23 cellular contexts compared by ENCODE assay signal in genomic region chr9:114757395-114757794, GRCh38. TPM values are rescaled to one million over a fixed set of nuclear protein-coding genes. Genes with fewer than 3 reads are reported as not detected.
"Had no signal": no experiment of that assay in that cellular context is flagged by ENCODE, and none has a peak within 500 bp of the region (broad histone marks: within the 10 kb centered on the region; RNA-seq: fewer than 3 reads in every experiment).

No MANE protein-coding gene starts in this region.

- H3K27ac Mint-ChIP-seq: activated CD8-positive, alpha-beta T cell treated with anti-CD3 and anti-CD28 coated beads for 36 hours; activated naive CD8-positive, alpha-beta T cell treated with anti-CD3 and anti-CD28 coated beads for 36 hours; activated T-cell treated with anti-CD3 and anti-CD28 coated beads, Interleukin-2, amount 50 U/mL, for 72 hours; activated T-helper 2 cell treated with anti-CD3 and anti-CD28 coated beads, Interferon-gamma antibody, Interleukin-2, Interleukin-4, amounts not matched to agents 10 μg/mL and 5 μg/mL and 100 μg/mL, durations not matched to agents 14 hours and 24 hours and 36 hours; T-helper 1 cell treated with Interleukin-12 subunit alpha and Interleukin-12 subunit beta and Interleukin-4 antibody, amounts not matched to agents 30 μg/mL and 1 μg/mL, for 36 hours had no signal

- FAIRE-seq: RCC 7860 had no signal

- H3K36me3 Mint-ChIP-seq: activated naive CD8-positive, alpha-beta T cell treated with anti-CD3 and anti-CD28 coated beads for 36 hours had no signal

- H3K4me3 Mint-ChIP-seq: activated CD8-positive, alpha-beta T cell treated with anti-CD3 and anti-CD28 coated beads for 36 hours; activated naive CD4-positive, alpha-beta T cell treated with anti-CD3 and anti-CD28 coated beads, Interleukin-2, amount 10 ng/mL, durations not matched to agents 7 days and 5 days; activated naive CD8-positive, alpha-beta T cell treated with anti-CD3 and anti-CD28 coated beads for 36 hours; activated T-cell treated with anti-CD3 and anti-CD28 coated beads, Interleukin-2, amount 50 U/mL, for 72 hours; T-helper 1 cell treated with Interleukin-12 subunit alpha and Interleukin-12 subunit beta and Interleukin-4 antibody, amounts not matched to agents 30 μg/mL and 1 μg/mL, for 36 hours had no signal

- H3K4me3 ChIP-seq: breast epithelium had no signal

- H3K9me3 Mint-ChIP-seq: activated CD8-positive, alpha-beta T cell treated with anti-CD3 and anti-CD28 coated beads for 36 hours; activated T-helper 2 cell treated with anti-CD3 and anti-CD28 coated beads, Interferon-gamma antibody, Interleukin-2, Interleukin-4, amounts not matched to agents 10 μg/mL and 5 μg/mL and 100 μg/mL, durations not matched to agents 14 hours and 24 hours and 36 hours had no signal

- H3K27me3 Mint-ChIP-seq: activated CD8-positive, alpha-beta T cell treated with anti-CD3 and anti-CD28 coated beads for 36 hours; activated naive CD8-positive, alpha-beta T cell treated with anti-CD3 and anti-CD28 coated beads for 36 hours had no signal

- DNase-seq: activated CD4-positive, alpha-beta T cell treated with anti-CD3 and anti-CD28 coated beads for 4 hours; activated CD8-positive, alpha-beta memory T cell treated with anti-CD3 and anti-CD28 coated beads, Interleukin-2, amount 50 U/mL, for 4 hours; activated CD8-positive, alpha-beta T cell treated with anti-CD3 and anti-CD28 coated beads for 36 hours; activated gamma-delta T cell treated with Interleukin-2 at 50 U/mL for 16 hours; activated naive CD4-positive, alpha-beta T cell treated with anti-CD3 and anti-CD28 coated beads, Interleukin-2, amount 10 ng/mL, durations not matched to agents 7 days and 5 days; activated naive CD8-positive, alpha-beta T cell treated with anti-CD3 and anti-CD28 coated beads for 36 hours; activated T-cell treated with anti-CD3 and anti-CD28 coated beads, Interleukin-2, amount 50 U/mL, for 72 hours; caudate nucleus; Kasumi-1; NCI-H1105 treated with DMSO at 0.1 percent for 48 hours; NCI-H1436 treated with DMSO at 0.1 percent for 48 hours; NCI-H187; NCI-H2081 treated with DMSO at 0.1 percent for 48 hours; NCI-H446 treated with DMSO at 0.1 percent for 48 hours; NCI-H524 treated with DMSO at 0.1 percent for 48 hours; NCI-H774; PC-3 had no signal

- H3K4me1 ChIP-seq: breast epithelium had no signal

- ATAC-seq: activated CD4-positive, CD25-positive, alpha-beta regulatory T cell treated with anti-CD3 and anti-CD28 coated beads, Interleukin-2, amount 50 U/mL, for 24 hours; activated CD8-positive, alpha-beta T cell treated with anti-CD3 and anti-CD28 coated beads for 36 hours; PC-3 had no signal

- H3K27me3 ChIP-seq: breast epithelium had no signal

- H3K27ac ChIP-seq: breast epithelium had no signal

- H3K36me3 ChIP-seq: breast epithelium had no signal

RNA-seq across cellular contexts. Expression of gene TNFSF15, which starts 48.4 kb away (rescaled TPM):
- total RNA-seq: SK-MEL-5 had no signal
